8 cellular contexts compared by ENCODE assay signal in genomic region chr12:8912910-8913309, GRCh38. TPM values are rescaled to one million over a fixed set of nuclear protein-coding genes. Genes with fewer than 3 reads are reported as not detected.
A peak's percentile ranks its signal among the peaks of the same experiment; 100 is the strongest.
DNase-seq lines count a peak whose midpoint lies in the region; ATAC-seq, FAIRE-seq and TF ChIP-seq lines count a peak whose summit lies in the region.

No MANE protein-coding gene starts in this region.

- no peak for ATAC-seq in CD8-positive, alpha-beta T cell
- ATAC-seq in activated B cell treated with CpG ODN at 0.5 μM for 24 hours (ENCODE audit: low read depth): no peak
- ATAC-seq in GM18861 (IDR thresholded peaks at IDR 0.05; ENCODE audit: unreplicated experiment): no peak

- H3K27me3 ChIP-seq in CD8-positive, alpha-beta T cell (ENCODE audit: insufficient read depth, low read length): no peaks in the 10 kb centered on the region
- no peaks in the 10 kb centered on the region for H3K27me3 ChIP-seq in iPS-20b (ENCODE audit: insufficient read depth, low read length)

- H3K9ac ChIP-seq in iPS-20b (ENCODE audit: low read depth, low read length): peak overlapping the region; percentile 95

- no peaks in the 10 kb centered on the region for H3K27me3 Mint-ChIP-seq in CD8-positive, alpha-beta T cell (ENCODE audit: low read depth)
- H3K27me3 Mint-ChIP-seq in activated B cell treated with CpG ODN at 0.5 μM for 24 hours: no peaks in the 10 kb centered on the region
- H3K27me3 Mint-ChIP-seq in type B pancreatic cell: no peaks in the 10 kb centered on the region

- POLR2A ChIA-PET in CD8-positive, alpha-beta T cell (lab: Charles Lee): interaction anchor here (1.0 kb wide), 1 partner anchor 38 kb away, joined by 4 read pairs; no protein-coding TSS in a partner anchor
- POLR2A ChIA-PET in activated B cell treated with CpG ODN at 0.5 μM for 24 hours (lab: Charles Lee): interaction anchor here (0.7 kb wide), 1 partner anchor 37 kb away, joined by 7 read pairs; the partner anchor contains the start of gene M6PR

- no peak overlapping the region for H3K4me3 ChIP-seq in CD8-positive, alpha-beta T cell (ENCODE audit: low read depth, low read length)
- peak overlapping the region; percentile 81 for H3K4me3 ChIP-seq in iPS-20b (ENCODE audit: low read length)

- no peak overlapping the region for H3K27ac ChIP-seq in CD8-positive, alpha-beta T cell (ENCODE audit: low read depth, low read length)
- peak overlapping the region; percentile 97 for H3K27ac ChIP-seq in iPS-20b (ENCODE audit: low read length)

- peak overlapping the region; percentile 89 for H3K4me3 Mint-ChIP-seq in CD8-positive, alpha-beta T cell
- peak overlapping the region; percentile 68 for H3K4me3 Mint-ChIP-seq in activated B cell treated with CpG ODN at 0.5 μM for 24 hours
- H3K4me3 Mint-ChIP-seq in type B pancreatic cell: peak overlapping the region; percentile 96

- no peaks in the 10 kb centered on the region for H3K36me3 ChIP-seq in CD8-positive, alpha-beta T cell (ENCODE audit: insufficient read depth, low read length)
- peaks cover 26% of the 10 kb centered on the region for H3K36me3 ChIP-seq in iPS-20b (ENCODE audit: insufficient read depth, low read depth, low read length)

- no peaks in the 10 kb centered on the region for H3K9me3 Mint-ChIP-seq in CD8-positive, alpha-beta T cell
- H3K9me3 Mint-ChIP-seq in activated B cell treated with CpG ODN at 0.5 μM for 24 hours (no peaks in the 10 kb centered on the region), type B pancreatic cell (no peaks in the 10 kb centered on the region)

- H3K4me1 ChIP-seq in CD8-positive, alpha-beta T cell (ENCODE audit: insufficient read depth, low read length): peaks cover 23% of the 10 kb centered on the region
- H3K4me1 ChIP-seq in iPS-20b (ENCODE audit: insufficient read depth, low read length): peaks cover 35% of the 10 kb centered on the region

- peaks cover 2% of the 10 kb centered on the region for H3K36me3 Mint-ChIP-seq in CD8-positive, alpha-beta T cell
- H3K36me3 Mint-ChIP-seq in activated B cell treated with CpG ODN at 0.5 μM for 24 hours (ENCODE audit: low read depth) (no peaks in the 10 kb centered on the region), type B pancreatic cell (no peaks in the 10 kb centered on the region)

- peaks cover 13% of the 10 kb centered on the region for H3K4me1 Mint-ChIP-seq in CD8-positive, alpha-beta T cell (ENCODE audit: low read depth)
- H3K4me1 Mint-ChIP-seq in activated B cell treated with CpG ODN at 0.5 μM for 24 hours (peaks cover 25% of the 10 kb centered on the region), type B pancreatic cell (ENCODE audit: unreplicated experiment) (peaks cover 11% of the 10 kb centered on the region)

- peak; percentile 45 for TF ChIP-seq CTCF in CD8-positive, alpha-beta T cell (IDR thresholded peaks at IDR 0.05)
- TF ChIP-seq CTCF in activated B cell treated with CpG ODN at 0.5 μM for 24 hours (IDR thresholded peaks at IDR 0.05) (no peak), type B pancreatic cell (conservative IDR thresholded peaks at IDR 0.05) (peak; percentile 65)

- no peaks in the 10 kb centered on the region for H3K9me3 ChIP-seq in CD8-positive, alpha-beta T cell (ENCODE audit: low read length)
- H3K9me3 ChIP-seq in iPS-20b (ENCODE audit: insufficient read depth, low read depth, low read length): no peaks in the 10 kb centered on the region

- CTCF ChIA-PET in CD8-positive, alpha-beta T cell (lab: Charles Lee): interaction anchor here (0.6 to 4.7 kb wide), 9 partner anchors 10 to 136 kb away, joined by 3 to 25 read pairs (median 3); partner anchors contain the start of gene M6PR
- CTCF ChIA-PET in activated B cell treated with CpG ODN at 0.5 μM for 24 hours (lab: Charles Lee): interaction anchor here (1.3 kb wide), 1 partner anchor 35 kb away, joined by 3 read pairs; no protein-coding TSS in a partner anchor

- peak in 2 of 7 experiments; percentile 9 to 11 for DNase-seq in CD8-positive, alpha-beta T cell
- DNase-seq in HPDE6-E6E7 (ENCODE audit: extremely low spot score) (peak; percentile 51), activated B cell treated with CpG ODN at 0.5 μM for 24 hours (no peak), type B pancreatic cell (ENCODE audit: extremely low spot score, unreplicated experiment) (no peak), frontal cortex (ENCODE audit: low spot score in 2 of 2) (no peak), foreskin melanocyte (no peak)

- FAIRE-seq in frontal cortex (lab: Jason Lieb, UNC): no peak

- intact Hi-C loops in CD8-positive, alpha-beta T cell (cut with DNase I, micrococcal nuclease): loop anchor here (1.0 to 2.0 kb wide), 2 partner anchors 20 to 136 kb away; no protein-coding TSS in a partner anchor
- intact Hi-C loops in activated B cell treated with CpG ODN at 0.5 μM for 24 hours (cut with micrococcal nuclease): loop anchor here (1.0 kb wide), 1 partner anchor 216 kb away; the partner anchor contains the start of gene RIMKLB

- H3K27ac Mint-ChIP-seq in CD8-positive, alpha-beta T cell: peak overlapping the region; percentile 92
- peak overlapping the region; percentile 91 for H3K27ac Mint-ChIP-seq in activated B cell treated with CpG ODN at 0.5 μM for 24 hours
- H3K27ac Mint-ChIP-seq in type B pancreatic cell: peak overlapping the region; percentile 98

RNA-seq across cellular contexts. Expression of gene PHC1, which starts 1.4 kb away (rescaled TPM):
- 10 to 100 TPM; 36.3 to 41.0 TPM for total RNA-seq in CD8-positive, alpha-beta T cell
- total RNA-seq in activated B cell treated with CpG ODN at 0.5 μM for 24 hours (45.8 and 46.0 TPM in 2 replicates), type B pancreatic cell (ENCODE audit: low replicate concordance) (80.8 and 107 TPM in 2 replicates), frontal cortex (24.9 TPM)

RNA-seq across cellular contexts. Expression of gene M6PR, which starts 36.5 kb away (rescaled TPM):
- 10 to 100 TPM; 43.1 to 43.7 TPM for total RNA-seq in CD8-positive, alpha-beta T cell
- total RNA-seq in activated B cell treated with CpG ODN at 0.5 μM for 24 hours (202 and 229 TPM in 2 replicates), type B pancreatic cell (ENCODE audit: low replicate concordance) (129 and 264 TPM in 2 replicates), frontal cortex (97.4 TPM)
